Comparison of ENCODE assay signal across 1 cellular context in the genomic region with DNA sequence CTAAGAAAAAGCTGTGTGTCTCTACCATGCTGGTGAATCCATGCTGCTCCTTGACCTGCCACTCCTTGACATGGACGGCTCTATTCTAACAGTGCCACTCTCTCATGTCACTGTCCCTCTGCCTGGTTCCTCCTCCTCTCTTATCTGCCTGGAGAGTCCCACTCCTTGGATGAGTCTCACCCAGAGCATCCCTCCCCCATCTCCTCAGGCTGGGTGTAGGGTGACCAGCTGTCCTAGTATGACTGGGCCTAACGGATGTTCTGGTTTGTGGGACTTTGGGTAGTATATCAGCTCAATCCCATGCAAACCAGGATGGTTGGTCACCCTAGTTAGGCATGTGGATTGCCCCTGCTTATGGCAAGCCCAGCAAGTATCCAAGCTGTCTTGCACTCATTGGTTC.
TF ChIP-seq lines count a peak whose summit lies in the region.

No MANE protein-coding gene starts in this region.

TF ChIP-seq in IMR-90, 13 proteins besides CTCF, POLR2A, EP300 and RAD21:
- TF ChIP-seq MAFK (IDR thresholded peaks at IDR 0.05; ENCODE audit: low read depth, low read length), result no peak
- no peak for TF ChIP-seq CEBPB (IDR thresholded peaks at IDR 0.05; ENCODE audit: low read depth, low read length)
- no peak for TF ChIP-seq RCOR1 (IDR thresholded peaks at IDR 0.05; ENCODE audit: insufficient replicate concordance, low read length)
- TF ChIP-seq BHLHE40 (IDR thresholded peaks at IDR 0.05; ENCODE audit: low read depth, low read length), result no peak
TF ChIP-seq in IMR-90: peak in this region for 0.
